13 cellular contexts compared by ENCODE assay signal in genomic region chr15:57345584-57345983, GRCh38. TPM values are rescaled to one million over a fixed set of nuclear protein-coding genes. Genes with fewer than 3 reads are reported as not detected.
DNase-seq lines count a peak whose midpoint lies in the region; ATAC-seq, FAIRE-seq and TF ChIP-seq lines count a peak whose summit lies in the region.
"Had no signal": no experiment of that assay in that cellular context is flagged by ENCODE, and none has a peak within 500 bp of the region (broad histone marks: within the 10 kb centered on the region; RNA-seq: fewer than 3 reads in every experiment).

No MANE protein-coding gene starts in this region.

- ATAC-seq in activated CD4-positive, alpha-beta T cell treated with anti-CD3 and anti-CD28 coated beads for 36 hours = no peak
- ATAC-seq in GM19463 (IDR thresholded peaks at IDR 0.05; ENCODE audit: unreplicated experiment) = no peak
- ATAC-seq: activated CD8-positive, alpha-beta T cell treated with anti-CD3 and anti-CD28 coated beads, Interleukin-2, amount 10 ng/mL, durations not matched to agents 7 days and 5 days; GM12878 had no signal

- DNase-seq in Caco-2 = peak; percentile 56 to 58
- DNase-seq in HFFc6 = no peak
- DNase-seq in astrocyte (ENCODE audit: low read depth) = no peak
- DNase-seq in activated CD4-positive, alpha-beta T cell treated with anti-CD3 and anti-CD28 coated beads for 36 hours = no peak
- DNase-seq in effector CD8-positive, alpha-beta T cell (lab: John Stamatoyannopoulos, UW) = no peak
- DNase-seq: activated CD8-positive, alpha-beta T cell treated with anti-CD3 and anti-CD28 coated beads, Interleukin-2, amount 10 ng/mL, durations not matched to agents 7 days and 5 days; amniotic stem cell; foreskin melanocyte; naive B cell had no signal

- H3K27ac ChIP-seq in astrocyte (ENCODE audit: low read depth, low read length) (no peak overlapping the region), liver (ENCODE audit: low read depth in 1 of 2, low read length in 2 of 2) (no peak overlapping the region)
- H3K27ac ChIP-seq: HL-60 had no signal

- TF ChIP-seq RAD21 in liver (IDR thresholded peaks at IDR 0.05) = peak; percentile 73 to 78

- H3K36me3 Mint-ChIP-seq in Caco-2 (ENCODE audit: insufficient read depth, unreplicated experiment) (no peaks in the 10 kb centered on the region), HFFc6 (ENCODE audit: low read depth) (peaks cover 13% of the 10 kb centered on the region; the same call in 1 of the 2 replicates), astrocyte (ENCODE audit: low read depth, unreplicated experiment) (no peaks in the 10 kb centered on the region)
- H3K36me3 Mint-ChIP-seq in activated CD4-positive, alpha-beta T cell treated with anti-CD3 and anti-CD28 coated beads for 36 hours (ENCODE audit: low read depth) = no peaks in the 10 kb centered on the region
- H3K36me3 Mint-ChIP-seq: naive B cell had no signal

- TF ChIP-seq CTCF in Caco-2 (IDR thresholded peaks at IDR 0.05; ENCODE audit: insufficient read depth in 1 of 2, low read depth in 1 of 2, low read length in 1 of 2, severe bottlenecking in 1 of 2, unreplicated experiment in 1 of 2) (peak in 1 of 2 experiments; percentile 76), HFFc6 (IDR thresholded peaks at IDR 0.05) (peak; percentile 26; the same call in 1 of the 2 replicates), astrocyte (IDR thresholded peaks at IDR 0.05; ENCODE audit: insufficient read depth, low read depth, low read length) (peak; percentile 22), liver (IDR thresholded peaks at IDR 0.05; ENCODE audit: low read depth, low read length, missing input control) (peak; percentile 21)

- no peak overlapping the region for H2AFZ ChIP-seq in astrocyte (ENCODE audit: low read depth, low read length)

- H3K36me3 ChIP-seq in Caco-2 (ENCODE audit: control insufficient read depth, insufficient read depth, low read length) (no peaks in the 10 kb centered on the region; the same call in 1 of the 2 replicates), astrocyte (ENCODE audit: insufficient read depth, low read length) (no peaks in the 10 kb centered on the region), liver (ENCODE audit: control insufficient read depth in 4 of 4, insufficient read depth in 3 of 4, low read depth in 1 of 4, low read length in 3 of 4) (no peaks in the 10 kb centered on the region)

- FAIRE-seq in astrocyte (lab: Jason Lieb, UNC) = no peak
- FAIRE-seq: GM12878 had no signal

- H3K79me2 ChIP-seq in astrocyte (ENCODE audit: insufficient read depth, low read length) = no peaks in the 10 kb centered on the region

- H3K4me1 ChIP-seq in Caco-2 (no peaks in the 10 kb centered on the region), astrocyte (ENCODE audit: insufficient read depth, low read length) (no peaks in the 10 kb centered on the region), liver (ENCODE audit: control insufficient read depth in 4 of 4, insufficient read depth in 4 of 4, low read length in 3 of 4) (no peaks in the 10 kb centered on the region)

- H3K4me3 ChIP-seq in Caco-2 (ENCODE audit: low read depth, low read length) (no peak overlapping the region), astrocyte (ENCODE audit: insufficient read depth, low read depth, low read length) (no peak overlapping the region), liver (ENCODE audit: low read depth in 1 of 3, low read length in 3 of 3) (no peak overlapping the region)
- H3K4me3 ChIP-seq: GM12878 had no signal

- H3K27ac Mint-ChIP-seq in Caco-2 (ENCODE audit: unreplicated experiment) (peak overlapping the region; percentile 11), HFFc6 (no peak overlapping the region), astrocyte (ENCODE audit: unreplicated experiment) (no peak overlapping the region)
- H3K27ac Mint-ChIP-seq in activated CD4-positive, alpha-beta T cell treated with anti-CD3 and anti-CD28 coated beads for 36 hours = no peak overlapping the region
- H3K27ac Mint-ChIP-seq: activated CD8-positive, alpha-beta T cell treated with anti-CD3 and anti-CD28 coated beads, Interleukin-2, amount 10 ng/mL, durations not matched to agents 7 days and 5 days had no signal

- CTCF ChIA-PET in Caco-2 (lab: Charles Lee) = interaction anchor here (0.8 to 3.7 kb wide), 12 partner anchors 19 to 203 kb away, joined by 3 to 83 read pairs (median 5); partner anchors contain the start of gene CGNL1
- CTCF ChIA-PET in activated CD4-positive, alpha-beta T cell treated with anti-CD3 and anti-CD28 coated beads for 36 hours (lab: Charles Lee) = interaction anchor here (0.7 to 10.7 kb wide), 3 partner anchors 10 to 183 kb away, joined by 3 to 179 read pairs (median 6); no protein-coding TSS in a partner anchor

- WGBS in liver = 72% methylated on average over 5 of the region's 5 CpGs

- H3K27me3 Mint-ChIP-seq in Caco-2 (ENCODE audit: insufficient read depth, unreplicated experiment) (no peaks in the 10 kb centered on the region), HFFc6 (ENCODE audit: insufficient read depth) (no peaks in the 10 kb centered on the region; the same call in 1 of the 2 replicates), astrocyte (ENCODE audit: low read depth, unreplicated experiment) (peaks cover 4% of the 10 kb centered on the region)
- no peaks in the 10 kb centered on the region for H3K27me3 Mint-ChIP-seq in activated CD4-positive, alpha-beta T cell treated with anti-CD3 and anti-CD28 coated beads for 36 hours
- H3K27me3 Mint-ChIP-seq: naive B cell had no signal

- intact Hi-C loops in Caco-2 (cut with micrococcal nuclease; ENCODE audit: unreplicated experiment) = loop anchor here (1.0 kb wide), 1 partner anchor 182 kb away; no protein-coding TSS in a partner anchor
- intact Hi-C loops in activated CD4-positive, alpha-beta T cell treated with anti-CD3 and anti-CD28 coated beads for 36 hours (cut with DNase I, micrococcal nuclease) = no loop called here

- H3K9me3 Mint-ChIP-seq in Caco-2 (ENCODE audit: unreplicated experiment) (no peaks in the 10 kb centered on the region), HFFc6 (peaks cover 13% of the 10 kb centered on the region; the same call in 1 of the 2 replicates), astrocyte (ENCODE audit: unreplicated experiment) (peaks cover 4% of the 10 kb centered on the region)
- no peaks in the 10 kb centered on the region for H3K9me3 Mint-ChIP-seq in activated CD4-positive, alpha-beta T cell treated with anti-CD3 and anti-CD28 coated beads for 36 hours (ENCODE audit: low read depth)

- H3K4me3 Mint-ChIP-seq in Caco-2 (ENCODE audit: unreplicated experiment) = no peak overlapping the region
- H3K4me3 Mint-ChIP-seq in HFFc6 = no peak overlapping the region
- H3K4me3 Mint-ChIP-seq in astrocyte (ENCODE audit: unreplicated experiment) = no peak overlapping the region
- no peak overlapping the region for H3K4me3 Mint-ChIP-seq in activated CD4-positive, alpha-beta T cell treated with anti-CD3 and anti-CD28 coated beads for 36 hours
- H3K4me3 Mint-ChIP-seq: activated CD8-positive, alpha-beta T cell treated with anti-CD3 and anti-CD28 coated beads, Interleukin-2, amount 10 ng/mL, durations not matched to agents 7 days and 5 days had no signal

- no peak overlapping the region for H3K9ac ChIP-seq in astrocyte (ENCODE audit: low read length)
- H3K9ac ChIP-seq in liver (ENCODE audit: low read depth in 1 of 2, low read length in 2 of 2) = no peak overlapping the region

- no TSS peak for BruUV-seq in Caco-2 (replicated peaks; lab: Mats Ljungman, UMichigan)

- POLR2A ChIA-PET in Caco-2 (lab: Charles Lee) = interaction anchor here (1.3 kb wide), 1 partner anchor 182 kb away, joined by 3 read pairs; no protein-coding TSS in a partner anchor
- POLR2A ChIA-PET in activated CD4-positive, alpha-beta T cell treated with anti-CD3 and anti-CD28 coated beads for 36 hours (lab: Charles Lee) = no interaction called here

- H3K4me1 Mint-ChIP-seq in Caco-2 (ENCODE audit: low read depth, unreplicated experiment) (peaks cover 7% of the 10 kb centered on the region), HFFc6 (ENCODE audit: low read depth) (peaks cover 6% of the 10 kb centered on the region; the same call in 1 of the 2 replicates), astrocyte (ENCODE audit: low read depth, unreplicated experiment) (no peaks in the 10 kb centered on the region)
- H3K4me1 Mint-ChIP-seq in activated CD4-positive, alpha-beta T cell treated with anti-CD3 and anti-CD28 coated beads for 36 hours = no peaks in the 10 kb centered on the region

- H4K20me1 ChIP-seq in astrocyte (ENCODE audit: insufficient read depth, low read length) = no peaks in the 10 kb centered on the region

- no peaks in the 10 kb centered on the region for H3K9me3 ChIP-seq in Caco-2
- no peaks in the 10 kb centered on the region for H3K9me3 ChIP-seq in astrocyte (ENCODE audit: insufficient read depth, low read depth, low read length)
- no peaks in the 10 kb centered on the region for H3K9me3 ChIP-seq in liver (ENCODE audit: control insufficient read depth in 4 of 4, low read length in 3 of 4)

- no peak overlapping the region for H3K4me2 ChIP-seq in astrocyte (ENCODE audit: low read length)

- no peaks in the 10 kb centered on the region for H3K27me3 ChIP-seq in Caco-2 (replicated peaks; ENCODE audit: control insufficient read depth, insufficient read depth, low read length)
- no peaks in the 10 kb centered on the region for H3K27me3 ChIP-seq in astrocyte (ENCODE audit: insufficient read depth, low read length)
- H3K27me3 ChIP-seq in liver (ENCODE audit: control insufficient read depth in 4 of 4, insufficient read depth in 4 of 4, low read length in 3 of 4) = no peaks in the 10 kb centered on the region

RNA-seq across cellular contexts. Expression of gene CGNL1, which starts 30.7 kb away (rescaled TPM):
- total RNA-seq in Caco-2 (2022) = 8.3 and 9.4 TPM in 2 replicates
- total RNA-seq in HFFc6 (2021; fragmentation: NEBNext Ultra II Directional; extraction: Animal tissue kit (Norgen Biotek cat#: 25700)) = under 1 TPM in 4 of 6 experiments, not detected in 2; 0.05 to 0.20 (median 0.10) TPM
- total RNA-seq in astrocyte = 10.2 and 11.0 TPM in 2 replicates
- 10 to 100 TPM; 19.3 to 31.9 TPM for total RNA-seq in liver
- 10 to 100 TPM; 12.0 to 12.9 TPM for polyA plus RNA-seq in liver
- not detected for total RNA-seq in activated CD4-positive, alpha-beta T cell treated with anti-CD3 and anti-CD28 coated beads for 36 hours
- total RNA-seq: activated CD8-positive, alpha-beta T cell treated with anti-CD3 and anti-CD28 coated beads, Interleukin-2, amount 10 ng/mL, durations not matched to agents 7 days and 5 days had no signal

Comparison
In these comparisons a context has a peak if more than half of its experiments do, and no peak if none do; other contexts are left out.
1. DNase-seq: peak in Caco-2 (2 of 2); none in HFFc6 (single experiment), astrocyte (single experiment), activated CD4-positive, alpha-beta T cell treated with anti-CD3 and anti-CD28 coated beads for 36 hours (single experiment) and effector CD8-positive, alpha-beta T cell (single experiment).